In the genomic region with DNA sequence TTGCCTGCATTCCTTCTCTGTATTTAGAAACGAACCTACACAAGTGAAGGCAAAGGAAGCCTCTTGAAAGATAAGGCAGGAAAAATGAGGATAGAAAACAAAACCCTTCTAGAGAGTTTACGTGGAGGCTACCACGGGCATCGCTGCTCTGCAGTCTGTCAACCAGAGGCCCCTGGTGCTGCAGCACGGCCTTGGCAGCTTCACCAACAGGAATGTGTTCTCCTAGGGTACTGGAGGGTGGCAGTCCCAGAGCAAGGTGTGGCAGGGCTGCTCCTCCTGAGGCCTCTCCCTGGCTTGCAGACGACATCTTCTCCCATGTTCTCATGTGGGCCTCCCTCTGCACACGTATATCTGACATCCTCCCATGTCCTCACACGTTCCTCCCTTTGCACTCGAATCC, we compare ENCODE assay signal across 20 cellular contexts. TPM values are rescaled to one million over a fixed set of nuclear protein-coding genes. Genes with fewer than 3 reads are reported as not detected.
A peak's percentile ranks its signal among the peaks of the same experiment; 100 is the strongest.
DNase-seq lines count a peak whose midpoint lies in the region; ATAC-seq, FAIRE-seq and TF ChIP-seq lines count a peak whose summit lies in the region.
"Had no signal": no experiment of that assay in that cellular context is flagged by ENCODE, and none has a peak within 500 bp of the region (broad histone marks: within the 10 kb centered on the region; RNA-seq: fewer than 3 reads in every experiment).

No MANE protein-coding gene starts in this region.

- no peaks in the 10 kb centered on the region for H3K79me1 ChIP-seq in H1 (ENCODE audit: low read depth, low read length)

- H3K9me3 Mint-ChIP-seq in activated naive CD4-positive, alpha-beta T cell treated with anti-CD3 and anti-CD28 coated beads, Interleukin-2, amount 50 U/mL, for 24 hours: no peaks in the 10 kb centered on the region
- no peaks in the 10 kb centered on the region for H3K9me3 Mint-ChIP-seq in activated naive CD4-positive, alpha-beta T cell treated with anti-CD3 and anti-CD28 coated beads, Interleukin-2, amount 50 U/mL, for 72 hours
- H3K9me3 Mint-ChIP-seq in activated naive CD8-positive, alpha-beta T cell treated with anti-CD3 and anti-CD28 coated beads, Interleukin-2, amount 50 U/mL, for 24 hours: no peaks in the 10 kb centered on the region

- TF ChIP-seq POLR2A in H1 (IDR thresholded peaks at IDR 0.05; ENCODE audit: control extremely low read depth in 1 of 2, low read depth in 2 of 2, low read length in 2 of 2): no peak

- H2AK5ac ChIP-seq in H1 (ENCODE audit: low read depth, low read length): no peak overlapping the region

- no peak overlapping the region for H3K56ac ChIP-seq in H1 (replicated peaks; ENCODE audit: insufficient read length, low read depth, low read length)

- TF ChIP-seq CTCF in H1 (IDR thresholded peaks at IDR 0.05; ENCODE audit: control extremely low read depth in 1 of 3, insufficient read depth in 1 of 3, low read depth in 1 of 3, low read length in 3 of 3) (no peak), ascending aorta (IDR thresholded peaks at IDR 0.05) (no peak)

- H3K79me2 ChIP-seq in H1 (ENCODE audit: control insufficient read depth in 1 of 2, insufficient read depth in 2 of 2, low read length in 2 of 2): no peaks in the 10 kb centered on the region

- 78% methylated on average over 9 of the region's 9 CpGs; no CpG with 5 or more reads in 1 of the 2 experiments for WGBS in H1 (ENCODE audit: extremely low coverage in 1 of 2, insufficient coverage in 1 of 2, insufficient read length in 1 of 2, insufficient replicate concordance in 2 of 2, low coverage in 1 of 2, low lambda C conversion rate in 2 of 2, missing lambda C conversion rate in 1 of 2), 2 experiments

- no peak overlapping the region for H4K91ac ChIP-seq in H1 (replicated peaks; ENCODE audit: insufficient read length, low read length)

- no peak overlapping the region for H3K27ac ChIP-seq in H1 (ENCODE audit: low read depth, low read length)
- H3K27ac ChIP-seq in ascending aorta: no peak overlapping the region
- H3K27ac ChIP-seq: 22Rv1, PC-9 had no signal

- H3K9me3 ChIP-seq in H1 (ENCODE audit: insufficient read depth in 2 of 2, low read depth in 1 of 2, low read length in 1 of 2) (no peaks in the 10 kb centered on the region), ascending aorta (no peaks in the 10 kb centered on the region)
- H3K9me3 ChIP-seq: HAP-1 had no signal

- no peak overlapping the region for H2BK12ac ChIP-seq in H1 (ENCODE audit: low read depth, low read length)

- no peak overlapping the region for H2BK20ac ChIP-seq in H1 (ENCODE audit: low read length)

- intact Hi-C loops in left ventricle myocardium superior (cut with micrococcal nuclease): no loop called here
- intact Hi-C loops in ascending aorta (cut with DNase I): no loop called here

- H3K4me3 ChIP-seq in H1 (ENCODE audit: extremely low read depth in 1 of 4, insufficient read depth in 2 of 4, low read depth in 3 of 4, low read length in 4 of 4) (no peak overlapping the region), ascending aorta (no peak overlapping the region)
- H3K4me3 ChIP-seq: HAP-1, PC-9 had no signal

- TF ChIP-seq RAD21 in H1 (IDR thresholded peaks at IDR 0.05 in 1 of 2, conservative IDR thresholded peaks at IDR 0.05 in 1 of 2; ENCODE audit: low read depth in 2 of 2, low read length in 2 of 2): no peak

- TF ChIP-seq EP300 in H1 (IDR thresholded peaks at IDR 0.05; ENCODE audit: borderline replicate concordance in 1 of 2, low read depth in 2 of 2, low read length in 2 of 2): no peak

- H2BK15ac ChIP-seq in H1 (ENCODE audit: low read length): no peak overlapping the region

- no peak overlapping the region for H3K4me2 ChIP-seq in H1 (ENCODE audit: insufficient read depth in 1 of 2, low read depth in 2 of 2, low read length in 2 of 2)
- H3K4me2 ChIP-seq: PC-9 had no signal

- no peak overlapping the region for H3K9ac ChIP-seq in H1 (replicated peaks in 1 of 4; ENCODE audit: extremely low read depth in 1 of 4, low read depth in 3 of 4, low read length in 3 of 4)

- H3K23ac ChIP-seq in H1 (ENCODE audit: insufficient read length): no peak overlapping the region

- H3K23me2 ChIP-seq in H1 (ENCODE audit: low read depth, low read length): no peaks in the 10 kb centered on the region; the same call in 1 of the 2 replicates

- no peak overlapping the region for H3K4me3 Mint-ChIP-seq in activated naive CD4-positive, alpha-beta T cell treated with anti-CD3 and anti-CD28 coated beads, Interleukin-2, amount 50 U/mL, for 24 hours
- H3K4me3 Mint-ChIP-seq in activated naive CD8-positive, alpha-beta T cell treated with anti-CD3 and anti-CD28 coated beads, Interleukin-2, amount 50 U/mL, for 24 hours: no peak overlapping the region

- POLR2A ChIA-PET in H1 (lab: Charles Lee; ENCODE audit: partially characterized antibody): no interaction called here

- no peak overlapping the region for H2AFZ ChIP-seq in H1 (ENCODE audit: low read length)
- H2AFZ ChIP-seq: PC-9 had no signal

- H3K27me3 ChIP-seq in H1 (replicated peaks in 1 of 4; ENCODE audit: control insufficient read depth in 3 of 4, extremely low read depth in 1 of 4, insufficient read depth in 3 of 4, low read length in 3 of 4) (peaks cover 0 to 5% (median under 1%) of the 10 kb centered on the region in 4 experiments; a peak in 5 of 7 replicates), ascending aorta (no peaks in the 10 kb centered on the region)

- no peaks in the 10 kb centered on the region for H3K36me3 ChIP-seq in H1 (ENCODE audit: control insufficient read depth in 2 of 4, insufficient read depth in 4 of 4, low read length in 3 of 4)
- H3K36me3 ChIP-seq in ascending aorta: no peaks in the 10 kb centered on the region
- H3K36me3 ChIP-seq: HAP-1 had no signal

- no peak for ATAC-seq in activated naive CD4-positive, alpha-beta T cell treated with anti-CD3 and anti-CD28 coated beads, Interleukin-2, amount 50 U/mL, for 72 hours
- ATAC-seq in left ventricle myocardium superior: peak; percentile 64
- no peak for ATAC-seq in activated naive CD8-positive, alpha-beta T cell treated with anti-CD3 and anti-CD28 coated beads, Interleukin-2, amount 50 U/mL, for 24 hours
- ATAC-seq in HG03139 (IDR thresholded peaks at IDR 0.05; ENCODE audit: unreplicated experiment): no peak

- FAIRE-seq in H1 (lab: Jason Lieb, UNC): no peak

- peaks cover 3% of the 10 kb centered on the region for H3K27me3 Mint-ChIP-seq in activated naive CD4-positive, alpha-beta T cell treated with anti-CD3 and anti-CD28 coated beads, Interleukin-2, amount 50 U/mL, for 24 hours
- peaks cover 27% of the 10 kb centered on the region for H3K27me3 Mint-ChIP-seq in activated naive CD8-positive, alpha-beta T cell treated with anti-CD3 and anti-CD28 coated beads, Interleukin-2, amount 50 U/mL, for 24 hours

- H2BK120ac ChIP-seq in H1 (replicated peaks; ENCODE audit: low read depth, low read length): no peak overlapping the region

- no peaks in the 10 kb centered on the region for H3K36me3 Mint-ChIP-seq in activated naive CD4-positive, alpha-beta T cell treated with anti-CD3 and anti-CD28 coated beads, Interleukin-2, amount 50 U/mL, for 24 hours
- no peaks in the 10 kb centered on the region for H3K36me3 Mint-ChIP-seq in activated naive CD4-positive, alpha-beta T cell treated with anti-CD3 and anti-CD28 coated beads, Interleukin-2, amount 50 U/mL, for 72 hours
- no peaks in the 10 kb centered on the region for H3K36me3 Mint-ChIP-seq in activated naive CD8-positive, alpha-beta T cell treated with anti-CD3 and anti-CD28 coated beads, Interleukin-2, amount 50 U/mL, for 24 hours (ENCODE audit: low read depth)

- no peak overlapping the region for H4K5ac ChIP-seq in H1 (ENCODE audit: insufficient read length, low read depth, low read length)

- H4K20me1 ChIP-seq in H1 (replicated peaks in 1 of 2; ENCODE audit: control insufficient read depth in 1 of 2, insufficient read depth in 2 of 2, low read length in 2 of 2): no peaks in the 10 kb centered on the region

- H3K4me1 Mint-ChIP-seq in activated naive CD4-positive, alpha-beta T cell treated with anti-CD3 and anti-CD28 coated beads, Interleukin-2, amount 50 U/mL, for 24 hours: peaks cover 7% of the 10 kb centered on the region
- H3K4me1 Mint-ChIP-seq in activated naive CD8-positive, alpha-beta T cell treated with anti-CD3 and anti-CD28 coated beads, Interleukin-2, amount 50 U/mL, for 24 hours: peaks cover 3% of the 10 kb centered on the region

- no peak for DNase-seq in activated naive CD4-positive, alpha-beta T cell treated with anti-CD3 and anti-CD28 coated beads, Interleukin-2, amount 50 U/mL, for 72 hours (ENCODE audit: low spot score in 2 of 2)
- DNase-seq in H1 (ENCODE audit: low read depth in 1 of 2, low spot score in 2 of 2) (no peak), left ventricle myocardium superior (no peak), ascending aorta (ENCODE audit: low spot score in 2 of 2) (no peak), amniotic stem cell (lab: John Stamatoyannopoulos, UW) (no peak)
- no peak for DNase-seq in activated naive CD8-positive, alpha-beta T cell treated with anti-CD3 and anti-CD28 coated beads, Interleukin-2, amount 50 U/mL, for 24 hours
- DNase-seq: C1 segment of cervical spinal cord; DMS 273 treated with DMSO at 0.1 percent for 48 hours; MV-4-11; NCI-H1417 treated with DMSO at 0.1 percent for 48 hours; NCI-H2029; NCI-H2171; NCI-H446; NCI-H69; NK-92 treated with Interleukin-12 subunit alpha and Interleukin-12 subunit beta, amount 100 ng/mL, for 24 hours; PC-9 had no signal

- no peak overlapping the region for H3K18ac ChIP-seq in H1 (ENCODE audit: extremely low read depth, low read length)

- H3K4me1 ChIP-seq in H1 (replicated peaks in 1 of 4; ENCODE audit: control insufficient read depth in 3 of 4, insufficient read depth in 4 of 4, low read length in 3 of 4): no peaks in the 10 kb centered on the region
- no peaks in the 10 kb centered on the region for H3K4me1 ChIP-seq in ascending aorta
- H3K4me1 ChIP-seq: HAP-1 had no signal

- CTCF ChIA-PET in H1 (lab: Charles Lee; ENCODE audit: partially characterized antibody): interaction anchor here (1.0 kb wide), 1 partner anchor 11 kb away, joined by 3 read pairs; no protein-coding TSS in a partner anchor

- H3K4ac ChIP-seq in H1 (replicated peaks; ENCODE audit: insufficient read length, low read depth, low read length): no peak overlapping the region

- no peak overlapping the region for H3K14ac ChIP-seq in H1 (ENCODE audit: insufficient read length)

- 0 out of 2 replicates have a peak overlapping the region, but pooled peaks have one; percentile 25 for H4K8ac ChIP-seq in H1 (ENCODE audit: extremely low read depth, insufficient read depth, low read length)

- no peak overlapping the region for H2BK5ac ChIP-seq in H1 (ENCODE audit: low read depth, low read length)

- peak overlapping the region; percentile 33 for H3K27ac Mint-ChIP-seq in activated naive CD4-positive, alpha-beta T cell treated with anti-CD3 and anti-CD28 coated beads, Interleukin-2, amount 50 U/mL, for 24 hours
- no peak overlapping the region for H3K27ac Mint-ChIP-seq in activated naive CD4-positive, alpha-beta T cell treated with anti-CD3 and anti-CD28 coated beads, Interleukin-2, amount 50 U/mL, for 72 hours
- H3K27ac Mint-ChIP-seq in activated naive CD8-positive, alpha-beta T cell treated with anti-CD3 and anti-CD28 coated beads, Interleukin-2, amount 50 U/mL, for 24 hours: no peak overlapping the region

RNA-seq across cellular contexts. Expression of gene SAMD11, which starts 57.6 kb away (rescaled TPM):
- total RNA-seq in activated naive CD4-positive, alpha-beta T cell treated with anti-CD3 and anti-CD28 coated beads, Interleukin-2, amount 50 U/mL, for 72 hours: not detected
- total RNA-seq in H1 (2021; fragmentation: NEBNext Ultra II Directional; extraction: Animal tissue kit (Norgen Biotek cat#: 25700)): 0.25 and 0.30 TPM in 2 replicates
- 0.18 and 0.66 TPM in 2 replicates for polyA plus RNA-seq in H1 (2011; rRNA removed)
- polyA plus RNA-seq in H1 (2011; cell fraction: cytosol; rRNA removed): 0.74 TPM
- 2.3 TPM for polyA plus RNA-seq in H1 (2011; cell fraction: nucleus; rRNA removed)
- 0.13 to 0.43 TPM (median 0.25 TPM) in 3 of 4 replicates, not detected in the other for polyA plus RNA-seq in H1 (2012, experiment 1 of 2)
- polyA plus RNA-seq in H1 (2012, experiment 2 of 2): 1.7 TPM
- polyA plus RNA-seq in H1 (2013, experiment 1 of 2): 0.06 TPM
- polyA plus RNA-seq in H1 (2013, experiment 2 of 2): 0.06 TPM
- polyA minus RNA-seq in H1 (2011; rRNA and poly(A)+ RNA removed): 0.10 TPM in 1 of 2 replicates, not detected in the other
- 11.0 TPM for polyA minus RNA-seq in H1 (2011; cell fraction: cytosol; rRNA and poly(A)+ RNA removed)
- polyA minus RNA-seq in H1 (2011; cell fraction: nucleus; rRNA and poly(A)+ RNA removed): 1.3 TPM
- total RNA-seq in left ventricle myocardium superior (2.1 TPM), ascending aorta (9.7 TPM)
